Comparison of ENCODE assay signal across 8 cellular contexts in genomic region chr12:54207539-54208267, GRCh38. TPM values are rescaled to one million over a fixed set of nuclear protein-coding genes. Genes with fewer than 3 reads are reported as not detected.
DNase-seq lines count a peak whose midpoint lies in the region; ATAC-seq, FAIRE-seq and TF ChIP-seq lines count a peak whose summit lies in the region.

No MANE protein-coding gene starts in this region.

- TF ChIP-seq CTCF in D721Med (IDR thresholded peaks at IDR 0.05; ENCODE audit: insufficient read depth, missing control alignments) (peak; percentile 91), VCaP (conservative IDR thresholded peaks at IDR 0.05) (peak; percentile 98)

- FAIRE-seq in D721Med (lab: Jason Lieb, UNC) = no peak

- in situ Hi-C loops in T47D (cut with HindIII; ENCODE audit: low pct_unique_long_range_greater_than_20kb, low sequenced_read_pairs) = no loop called here

- no peak overlapping the region for H3K27ac ChIP-seq in VCaP

- intact Hi-C loops in left colon (cut with DNase I, micrococcal nuclease) = no loop called here

- DNase-seq in D721Med (ENCODE audit: insufficient read length, low spot score) (peak; percentile 68), NCI-H146 treated with DMSO at 0.1 percent for 48 hours (lab: John Stamatoyannopoulos, UW; ENCODE audit: unreplicated experiment) (peak; percentile 65), T47D (ENCODE audit: low read depth in 1 of 2, low spot score in 1 of 2) (peak; percentile 75 to 85), left colon (peak; percentile 56 to 83), OCI-M2 (lab: John Stamatoyannopoulos, UW; ENCODE audit: unreplicated experiment) (no peak)
- peak in 2 of 3 donors; percentile 49 to 72 for DNase-seq in stimulated activated CD4-positive, alpha-beta T cell treated with anti-CD3 and anti-CD28 coated beads, TNF-alpha, amount 100 ng/mL, for 1 hour (ENCODE audit: low read depth in 3 of 3, low spot score in 1 of 3)

- ATAC-seq in GM21825 (IDR thresholded peaks at IDR 0.05; ENCODE audit: unreplicated experiment) (peak; percentile 79), left colon (peak; percentile 83)

RNA-seq across cellular contexts. Expression of gene SMUG1, which starts 18.9 kb away (rescaled TPM):
- 10 to 100 TPM; 28.0 to 31.4 TPM for total RNA-seq in left colon
